ENCODE assay signal across 8 cellular contexts in the genomic region with DNA sequence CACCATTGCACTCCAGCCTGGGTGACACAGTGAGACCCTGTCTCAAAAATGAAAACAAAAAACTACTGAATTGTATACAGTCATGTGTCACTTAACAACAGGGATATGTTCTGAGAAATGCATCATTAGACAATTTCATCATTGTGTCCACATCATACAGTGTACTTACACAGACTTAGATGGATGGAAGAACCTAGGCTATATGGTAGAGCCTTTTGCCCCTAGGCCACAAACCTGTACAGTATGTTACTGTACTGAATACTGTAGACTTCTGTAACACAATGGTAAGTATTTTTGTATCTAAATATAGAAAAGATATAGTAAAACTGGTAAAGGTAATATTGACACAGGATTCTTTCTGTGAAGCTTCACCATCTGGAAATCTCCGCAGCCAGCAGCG.
"Had no signal": no experiment of that assay in that cellular context is flagged by ENCODE, and none has a peak within 500 bp of the region (broad histone marks: within the 10 kb centered on the region; RNA-seq: fewer than 3 reads in every experiment).

No MANE protein-coding gene starts in this region.

- FAIRE-seq: G401.6, GM12878, GM12891, GM12892, GM18507, GM19239 had no signal

- ATAC-seq: GM12878 had no signal

- H3K4me3 ChIP-seq: GM12878 had no signal

- DNase-seq: GDM1, GF-D8 had no signal
